ENCODE assay signal across 8 cellular contexts in the genomic region with DNA sequence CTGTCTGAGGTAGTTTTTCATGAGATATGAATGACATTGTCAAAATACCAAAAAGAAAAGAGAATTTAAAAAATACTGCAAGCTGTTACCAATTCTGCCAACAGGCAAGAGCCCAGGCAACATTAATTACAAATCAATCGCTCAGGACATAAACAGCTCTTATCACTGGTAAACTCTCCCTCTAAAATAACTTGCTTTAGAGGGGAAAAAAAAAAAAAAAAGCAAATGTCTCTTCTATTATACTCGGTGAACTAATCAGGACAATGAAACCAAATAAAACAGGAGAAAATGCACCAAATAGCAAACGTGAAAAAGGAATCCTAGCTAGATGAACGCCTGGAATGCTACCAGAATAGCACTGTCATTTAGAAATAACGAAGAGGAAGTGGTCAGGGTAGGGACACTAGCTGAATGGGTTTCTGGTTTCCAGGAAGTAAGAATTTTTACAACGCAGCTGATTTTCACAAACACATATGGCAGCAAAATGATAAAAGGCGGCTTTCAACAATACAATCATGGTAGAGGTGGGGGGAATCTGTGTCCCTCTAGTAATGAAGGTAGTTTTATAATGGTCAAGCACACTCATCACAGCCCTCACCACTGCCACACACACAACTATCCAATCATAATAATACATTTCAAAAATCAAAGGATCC.
DNase-seq lines count a peak whose midpoint lies in the region; ATAC-seq and TF ChIP-seq lines count a peak whose summit lies in the region.

No MANE protein-coding gene starts in this region.

- H3K9me3 Mint-ChIP-seq in activated naive CD8-positive, alpha-beta T cell (ENCODE audit: low read depth), result peaks cover 17% of the 10 kb centered on the region

- H3K4me3 Mint-ChIP-seq in activated naive CD8-positive, alpha-beta T cell, result peak overlapping the region; percentile 27

- DNase-seq in GM12865 (ENCODE audit: low read depth) (peak; percentile 48), midbrain (lab: John Stamatoyannopoulos, UW) (peak; percentile 32), iPS-NIHi7 (ENCODE audit: extremely low spot score) (no peak), NCI-H2196 (lab: John Stamatoyannopoulos, UW; ENCODE audit: unreplicated experiment) (no peak)

- peak; percentile 61 for ATAC-seq in HG03342 (IDR thresholded peaks at IDR 0.05; ENCODE audit: unreplicated experiment)
- no peak for ATAC-seq in HG03439 (IDR thresholded peaks at IDR 0.05; ENCODE audit: unreplicated experiment)
- ATAC-seq in GM18517 (IDR thresholded peaks at IDR 0.05; ENCODE audit: unreplicated experiment), result no peak

- no peaks in the 10 kb centered on the region for H3K27me3 Mint-ChIP-seq in activated naive CD8-positive, alpha-beta T cell

- no peak overlapping the region for H3K27ac Mint-ChIP-seq in activated naive CD8-positive, alpha-beta T cell

- H3K4me1 Mint-ChIP-seq in activated naive CD8-positive, alpha-beta T cell (ENCODE audit: low read depth), result peaks cover 25% of the 10 kb centered on the region

- no peak overlapping the region for H3K4me3 ChIP-seq in GM12865 (ENCODE audit: low read depth, low read length)

- peaks cover 26% of the 10 kb centered on the region for H3K36me3 Mint-ChIP-seq in activated naive CD8-positive, alpha-beta T cell

- no peak for TF ChIP-seq CTCF in GM12865 (IDR thresholded peaks at IDR 0.05; ENCODE audit: insufficient read depth, low read depth, low read length, missing control alignments)

Comparison
In these comparisons a context has a peak if more than half of its experiments do, and no peak if none do; other contexts are left out.
1. DNase-seq: peak in GM12865 (single experiment) and midbrain (single experiment); none in iPS-NIHi7 (single experiment) and NCI-H2196 (single experiment).